In the genomic region with DNA sequence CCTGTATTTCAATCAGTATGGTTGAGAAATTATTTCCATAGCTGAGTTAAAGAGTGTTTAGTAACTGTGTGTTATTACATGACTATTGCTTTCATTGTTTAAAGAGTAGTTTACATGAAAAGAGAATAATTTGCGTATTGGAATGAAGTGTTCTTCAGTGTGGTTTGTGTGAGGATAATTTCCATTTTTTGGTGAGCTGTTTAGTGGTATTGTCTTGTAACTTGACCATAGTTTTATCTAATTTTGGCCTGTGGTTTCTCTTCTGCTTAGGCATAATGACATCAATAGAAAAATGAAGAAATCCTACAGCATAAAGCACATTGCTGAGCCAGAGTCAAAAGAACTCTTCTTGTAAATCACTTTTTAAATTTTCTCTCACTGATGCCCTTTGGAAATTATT, we compare ENCODE assay signal across 1 cellular context.
TF ChIP-seq lines count a peak whose summit lies in the region.

No MANE protein-coding gene starts in this region.

TF ChIP-seq in GM12878, 131 proteins besides CTCF, POLR2A, EP300 and RAD21 (continued from another document):
- TF ChIP-seq, protein P1, sequence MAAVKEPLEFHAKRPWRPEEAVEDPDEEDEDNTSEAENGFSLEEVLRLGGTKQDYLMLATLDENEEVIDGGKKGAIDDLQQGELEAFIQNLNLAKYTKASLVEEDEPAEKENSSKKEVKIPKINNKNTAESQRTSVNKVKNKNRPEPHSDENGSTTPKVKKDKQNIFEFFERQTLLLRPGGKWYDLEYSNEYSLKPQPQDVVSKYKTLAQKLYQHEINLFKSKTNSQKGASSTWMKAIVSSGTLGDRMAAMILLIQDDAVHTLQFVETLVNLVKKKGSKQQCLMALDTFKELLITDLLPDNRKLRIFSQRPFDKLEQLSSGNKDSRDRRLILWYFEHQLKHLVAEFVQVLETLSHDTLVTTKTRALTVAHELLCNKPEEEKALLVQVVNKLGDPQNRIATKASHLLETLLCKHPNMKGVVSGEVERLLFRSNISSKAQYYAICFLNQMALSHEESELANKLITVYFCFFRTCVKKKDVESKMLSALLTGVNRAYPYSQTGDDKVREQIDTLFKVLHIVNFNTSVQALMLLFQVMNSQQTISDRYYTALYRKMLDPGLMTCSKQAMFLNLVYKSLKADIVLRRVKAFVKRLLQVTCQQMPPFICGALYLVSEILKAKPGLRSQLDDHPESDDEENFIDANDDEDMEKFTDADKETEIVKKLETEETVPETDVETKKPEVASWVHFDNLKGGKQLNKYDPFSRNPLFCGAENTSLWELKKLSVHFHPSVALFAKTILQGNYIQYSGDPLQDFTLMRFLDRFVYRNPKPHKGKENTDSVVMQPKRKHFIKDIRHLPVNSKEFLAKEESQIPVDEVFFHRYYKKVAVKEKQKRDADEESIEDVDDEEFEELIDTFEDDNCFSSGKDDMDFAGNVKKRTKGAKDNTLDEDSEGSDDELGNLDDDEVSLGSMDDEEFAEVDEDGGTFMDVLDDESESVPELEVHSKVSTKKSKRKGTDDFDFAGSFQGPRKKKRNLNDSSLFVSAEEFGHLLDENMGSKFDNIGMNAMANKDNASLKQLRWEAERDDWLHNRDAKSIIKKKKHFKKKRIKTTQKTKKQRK (IDR thresholded peaks at IDR 0.05; ENCODE audit: low read depth, low read length): no peak
- TF ChIP-seq, protein P2, sequence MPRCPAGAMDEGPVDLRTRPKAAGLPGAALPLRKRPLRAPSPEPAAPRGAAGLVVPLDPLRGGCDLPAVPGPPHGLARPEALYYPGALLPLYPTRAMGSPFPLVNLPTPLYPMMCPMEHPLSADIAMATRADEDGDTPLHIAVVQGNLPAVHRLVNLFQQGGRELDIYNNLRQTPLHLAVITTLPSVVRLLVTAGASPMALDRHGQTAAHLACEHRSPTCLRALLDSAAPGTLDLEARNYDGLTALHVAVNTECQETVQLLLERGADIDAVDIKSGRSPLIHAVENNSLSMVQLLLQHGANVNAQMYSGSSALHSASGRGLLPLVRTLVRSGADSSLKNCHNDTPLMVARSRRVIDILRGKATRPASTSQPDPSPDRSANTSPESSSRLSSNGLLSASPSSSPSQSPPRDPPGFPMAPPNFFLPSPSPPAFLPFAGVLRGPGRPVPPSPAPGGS (IDR thresholded peaks at IDR 0.05; ENCODE audit: borderline replicate concordance, insufficient read depth, low read depth, low read length, poor library complexity, severe bottlenecking): no peak
- TF ChIP-seq, protein P3, sequence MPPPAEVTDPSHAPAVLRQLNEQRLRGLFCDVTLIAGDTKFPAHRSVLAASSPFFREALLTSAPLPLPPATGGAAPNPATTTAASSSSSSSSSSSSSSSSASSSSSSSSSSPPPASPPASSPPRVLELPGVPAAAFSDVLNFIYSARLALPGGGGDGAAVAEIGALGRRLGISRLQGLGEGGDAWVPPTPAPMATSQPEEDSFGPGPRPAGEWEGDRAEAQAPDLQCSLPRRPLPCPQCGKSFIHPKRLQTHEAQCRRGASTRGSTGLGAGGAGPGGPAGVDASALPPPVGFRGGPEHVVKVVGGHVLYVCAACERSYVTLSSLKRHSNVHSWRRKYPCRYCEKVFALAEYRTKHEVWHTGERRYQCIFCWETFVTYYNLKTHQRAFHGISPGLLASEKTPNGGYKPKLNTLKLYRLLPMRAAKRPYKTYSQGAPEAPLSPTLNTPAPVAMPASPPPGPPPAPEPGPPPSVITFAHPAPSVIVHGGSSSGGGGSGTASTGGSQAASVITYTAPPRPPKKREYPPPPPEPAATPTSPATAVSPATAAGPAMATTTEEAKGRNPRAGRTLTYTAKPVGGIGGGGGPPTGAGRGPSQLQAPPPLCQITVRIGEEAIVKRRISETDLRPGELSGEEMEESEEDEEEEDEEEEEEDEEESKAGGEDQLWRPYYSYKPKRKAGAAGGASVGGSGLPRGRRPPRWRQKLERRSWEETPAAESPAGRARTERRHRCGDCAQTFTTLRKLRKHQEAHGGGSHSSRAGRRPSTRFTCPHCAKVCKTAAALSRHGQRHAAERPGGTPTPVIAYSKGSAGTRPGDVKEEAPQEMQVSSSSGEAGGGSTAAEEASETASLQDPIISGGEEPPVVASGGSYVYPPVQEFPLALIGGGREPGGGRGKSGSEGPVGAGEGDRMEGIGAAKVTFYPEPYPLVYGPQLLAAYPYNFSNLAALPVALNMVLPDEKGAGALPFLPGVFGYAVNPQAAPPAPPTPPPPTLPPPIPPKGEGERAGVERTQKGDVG (CRISPR knock-in tag; IDR thresholded peaks at IDR 0.05): no peak
- TF ChIP-seq CHD1 (IDR thresholded peaks at IDR 0.05; ENCODE audit: low read depth, low read length) (no peak), IRF4 (IDR thresholded peaks at IDR 0.05; ENCODE audit: low read depth, low read length) (no peak), KLF5 (IDR thresholded peaks at IDR 0.05; ENCODE audit: partially characterized antibody) (no peak), TCF12 (IDR thresholded peaks at IDR 0.05; ENCODE audit: low read depth, low read length) (no peak), JUNB (IDR thresholded peaks at IDR 0.05) (no peak), RB1 (IDR thresholded peaks at IDR 0.05; ENCODE audit: borderline replicate concordance) (no peak), MEF2A (IDR thresholded peaks at IDR 0.05; ENCODE audit: insufficient read depth, low read depth, low read length) (peak; percentile 77), GATAD2B (conservative IDR thresholded peaks at IDR 0.05; ENCODE audit: low read depth) (no peak), BHLHE40 (IDR thresholded peaks at IDR 0.05; ENCODE audit: borderline replicate concordance in 1 of 2, low read depth in 2 of 2, low read length in 1 of 2) (no peak), RBBP5 (conservative IDR thresholded peaks at IDR 0.05) (no peak), CREM (IDR thresholded peaks at IDR 0.05; ENCODE audit: low read depth) (no peak), YBX1 (IDR thresholded peaks at IDR 0.05) (no peak), MTA3 (IDR thresholded peaks at IDR 0.05; ENCODE audit: borderline replicate concordance, low read length) (no peak), MXI1 (IDR thresholded peaks at IDR 0.05; ENCODE audit: low read depth, low read length) (no peak), HCFC1 (IDR thresholded peaks at IDR 0.05; ENCODE audit: low read length) (no peak), MEF2B (IDR thresholded peaks at IDR 0.05; ENCODE audit: partially characterized antibody, poor library complexity, severe bottlenecking) (peak; percentile 64), WRNIP1 (IDR thresholded peaks at IDR 0.05; ENCODE audit: borderline replicate concordance, low read depth, low read length) (no peak), RELA (IDR thresholded peaks at IDR 0.05; ENCODE audit: borderline replicate concordance, partially characterized antibody) (no peak), KDM1A (IDR thresholded peaks at IDR 0.05; ENCODE audit: borderline replicate concordance) (no peak), POU2F2 (IDR thresholded peaks at IDR 0.05; ENCODE audit: borderline replicate concordance, low read depth, low read length) (no peak)
- TF ChIP-seq, protein P4, sequence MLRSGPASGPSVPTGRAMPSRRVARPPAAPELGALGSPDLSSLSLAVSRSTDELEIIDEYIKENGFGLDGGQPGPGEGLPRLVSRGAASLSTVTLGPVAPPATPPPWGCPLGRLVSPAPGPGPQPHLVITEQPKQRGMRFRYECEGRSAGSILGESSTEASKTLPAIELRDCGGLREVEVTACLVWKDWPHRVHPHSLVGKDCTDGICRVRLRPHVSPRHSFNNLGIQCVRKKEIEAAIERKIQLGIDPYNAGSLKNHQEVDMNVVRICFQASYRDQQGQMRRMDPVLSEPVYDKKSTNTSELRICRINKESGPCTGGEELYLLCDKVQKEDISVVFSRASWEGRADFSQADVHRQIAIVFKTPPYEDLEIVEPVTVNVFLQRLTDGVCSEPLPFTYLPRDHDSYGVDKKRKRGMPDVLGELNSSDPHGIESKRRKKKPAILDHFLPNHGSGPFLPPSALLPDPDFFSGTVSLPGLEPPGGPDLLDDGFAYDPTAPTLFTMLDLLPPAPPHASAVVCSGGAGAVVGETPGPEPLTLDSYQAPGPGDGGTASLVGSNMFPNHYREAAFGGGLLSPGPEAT (IDR thresholded peaks at IDR 0.05; ENCODE audit: low read depth): no peak
- TF ChIP-seq, protein P5, sequence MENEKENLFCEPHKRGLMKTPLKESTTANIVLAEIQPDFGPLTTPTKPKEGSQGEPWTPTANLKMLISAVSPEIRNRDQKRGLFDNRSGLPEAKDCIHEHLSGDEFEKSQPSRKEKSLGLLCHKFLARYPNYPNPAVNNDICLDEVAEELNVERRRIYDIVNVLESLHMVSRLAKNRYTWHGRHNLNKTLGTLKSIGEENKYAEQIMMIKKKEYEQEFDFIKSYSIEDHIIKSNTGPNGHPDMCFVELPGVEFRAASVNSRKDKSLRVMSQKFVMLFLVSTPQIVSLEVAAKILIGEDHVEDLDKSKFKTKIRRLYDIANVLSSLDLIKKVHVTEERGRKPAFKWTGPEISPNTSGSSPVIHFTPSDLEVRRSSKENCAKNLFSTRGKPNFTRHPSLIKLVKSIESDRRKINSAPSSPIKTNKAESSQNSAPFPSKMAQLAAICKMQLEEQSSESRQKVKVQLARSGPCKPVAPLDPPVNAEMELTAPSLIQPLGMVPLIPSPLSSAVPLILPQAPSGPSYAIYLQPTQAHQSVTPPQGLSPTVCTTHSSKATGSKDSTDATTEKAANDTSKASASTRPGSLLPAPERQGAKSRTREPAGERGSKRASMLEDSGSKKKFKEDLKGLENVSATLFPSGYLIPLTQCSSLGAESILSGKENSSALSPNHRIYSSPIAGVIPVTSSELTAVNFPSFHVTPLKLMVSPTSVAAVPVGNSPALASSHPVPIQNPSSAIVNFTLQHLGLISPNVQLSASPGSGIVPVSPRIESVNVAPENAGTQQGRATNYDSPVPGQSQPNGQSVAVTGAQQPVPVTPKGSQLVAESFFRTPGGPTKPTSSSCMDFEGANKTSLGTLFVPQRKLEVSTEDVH (IDR thresholded peaks at IDR 0.05; ENCODE audit: low read depth, partially characterized antibody): no peak
- TF ChIP-seq, protein P6, sequence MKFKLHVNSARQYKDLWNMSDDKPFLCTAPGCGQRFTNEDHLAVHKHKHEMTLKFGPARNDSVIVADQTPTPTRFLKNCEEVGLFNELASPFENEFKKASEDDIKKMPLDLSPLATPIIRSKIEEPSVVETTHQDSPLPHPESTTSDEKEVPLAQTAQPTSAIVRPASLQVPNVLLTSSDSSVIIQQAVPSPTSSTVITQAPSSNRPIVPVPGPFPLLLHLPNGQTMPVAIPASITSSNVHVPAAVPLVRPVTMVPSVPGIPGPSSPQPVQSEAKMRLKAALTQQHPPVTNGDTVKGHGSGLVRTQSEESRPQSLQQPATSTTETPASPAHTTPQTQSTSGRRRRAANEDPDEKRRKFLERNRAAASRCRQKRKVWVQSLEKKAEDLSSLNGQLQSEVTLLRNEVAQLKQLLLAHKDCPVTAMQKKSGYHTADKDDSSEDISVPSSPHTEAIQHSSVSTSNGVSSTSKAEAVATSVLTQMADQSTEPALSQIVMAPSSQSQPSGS (IDR thresholded peaks at IDR 0.05; ENCODE audit: low read length): peak; percentile 70
- TF ChIP-seq, protein P7, sequence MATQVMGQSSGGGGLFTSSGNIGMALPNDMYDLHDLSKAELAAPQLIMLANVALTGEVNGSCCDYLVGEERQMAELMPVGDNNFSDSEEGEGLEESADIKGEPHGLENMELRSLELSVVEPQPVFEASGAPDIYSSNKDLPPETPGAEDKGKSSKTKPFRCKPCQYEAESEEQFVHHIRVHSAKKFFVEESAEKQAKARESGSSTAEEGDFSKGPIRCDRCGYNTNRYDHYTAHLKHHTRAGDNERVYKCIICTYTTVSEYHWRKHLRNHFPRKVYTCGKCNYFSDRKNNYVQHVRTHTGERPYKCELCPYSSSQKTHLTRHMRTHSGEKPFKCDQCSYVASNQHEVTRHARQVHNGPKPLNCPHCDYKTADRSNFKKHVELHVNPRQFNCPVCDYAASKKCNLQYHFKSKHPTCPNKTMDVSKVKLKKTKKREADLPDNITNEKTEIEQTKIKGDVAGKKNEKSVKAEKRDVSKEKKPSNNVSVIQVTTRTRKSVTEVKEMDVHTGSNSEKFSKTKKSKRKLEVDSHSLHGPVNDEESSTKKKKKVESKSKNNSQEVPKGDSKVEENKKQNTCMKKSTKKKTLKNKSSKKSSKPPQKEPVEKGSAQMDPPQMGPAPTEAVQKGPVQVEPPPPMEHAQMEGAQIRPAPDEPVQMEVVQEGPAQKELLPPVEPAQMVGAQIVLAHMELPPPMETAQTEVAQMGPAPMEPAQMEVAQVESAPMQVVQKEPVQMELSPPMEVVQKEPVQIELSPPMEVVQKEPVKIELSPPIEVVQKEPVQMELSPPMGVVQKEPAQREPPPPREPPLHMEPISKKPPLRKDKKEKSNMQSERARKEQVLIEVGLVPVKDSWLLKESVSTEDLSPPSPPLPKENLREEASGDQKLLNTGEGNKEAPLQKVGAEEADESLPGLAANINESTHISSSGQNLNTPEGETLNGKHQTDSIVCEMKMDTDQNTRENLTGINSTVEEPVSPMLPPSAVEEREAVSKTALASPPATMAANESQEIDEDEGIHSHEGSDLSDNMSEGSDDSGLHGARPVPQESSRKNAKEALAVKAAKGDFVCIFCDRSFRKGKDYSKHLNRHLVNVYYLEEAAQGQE (IDR thresholded peaks at IDR 0.05; ENCODE audit: low read depth, low read length): no peak
